8 cellular contexts compared by ENCODE assay signal in the genomic region with DNA sequence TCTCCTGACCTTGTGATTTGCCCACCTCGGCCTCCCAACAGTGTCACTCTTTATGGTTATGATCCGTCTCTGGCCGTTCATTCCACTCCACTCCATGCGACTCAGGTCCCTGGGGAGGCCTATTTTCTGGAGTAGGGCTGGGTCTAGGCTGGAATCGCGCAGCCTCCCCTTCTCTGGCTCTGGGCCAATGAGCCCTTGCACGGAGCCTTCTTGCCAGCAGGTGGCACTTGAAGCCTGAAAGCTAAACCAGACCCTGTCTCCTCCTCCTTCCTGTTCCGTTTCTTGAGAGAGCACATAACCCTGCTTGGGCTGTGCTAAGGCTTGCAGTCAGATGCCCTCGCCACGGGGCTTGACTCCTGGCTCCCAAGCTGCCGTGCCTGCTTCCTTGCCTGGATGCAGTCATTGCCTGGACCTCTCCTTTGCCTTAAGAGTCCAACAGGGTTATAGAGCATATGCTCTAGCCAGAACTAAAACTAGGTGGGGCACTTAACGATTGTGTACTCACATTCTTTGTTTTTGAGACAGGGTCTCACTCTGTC. TPM values are rescaled to one million over a fixed set of nuclear protein-coding genes. Genes with fewer than 3 reads are reported as not detected.
DNase-seq lines count a peak whose midpoint lies in the region; ATAC-seq, FAIRE-seq and TF ChIP-seq lines count a peak whose summit lies in the region.

No MANE protein-coding gene starts in this region.

- H3K27ac Mint-ChIP-seq in activated naive CD8-positive, alpha-beta T cell treated with anti-CD3 and anti-CD28 coated beads, Interleukin-2, amount 10 ng/mL, durations not matched to agents 7 days and 5 days = peak overlapping the region; percentile 72

- H3K27ac ChIP-seq in cardiac muscle cell = peak overlapping the region; percentile 21
- peak overlapping the region in 1 of 2 donors; percentile 30 for H3K27ac ChIP-seq in prostate gland

- FAIRE-seq in urothelium cell line (lab: Jason Lieb, UNC) = peak; percentile 97

- H3K9me3 ChIP-seq in cardiac muscle cell (ENCODE audit: low read depth) (no peaks in the 10 kb centered on the region), prostate gland (no peaks in the 10 kb centered on the region)

- H3K9me3 Mint-ChIP-seq in activated naive CD8-positive, alpha-beta T cell treated with anti-CD3 and anti-CD28 coated beads, Interleukin-2, amount 10 ng/mL, durations not matched to agents 7 days and 5 days = no peaks in the 10 kb centered on the region

- POLR2A ChIA-PET in GM10248 (lab: Yijun Ruan, JAX) = interaction anchor here (0.5 to 1.0 kb wide), 2 partner anchors 705 to 731 kb away, joined by 3 read pairs; no protein-coding TSS in a partner anchor
- POLR2A ChIA-PET in activated naive CD8-positive, alpha-beta T cell treated with anti-CD3 and anti-CD28 coated beads, Interleukin-2, amount 10 ng/mL, durations not matched to agents 7 days and 5 days (lab: Charles Lee) = interaction anchor here (1.4 kb wide), 1 partner anchor 327 kb away, joined by 5 read pairs; a partner anchor contains a TSS

- peak overlapping the region; percentile 34 for H3K4me3 Mint-ChIP-seq in activated naive CD8-positive, alpha-beta T cell treated with anti-CD3 and anti-CD28 coated beads, Interleukin-2, amount 10 ng/mL, durations not matched to agents 7 days and 5 days

- no peaks in the 10 kb centered on the region for H3K27me3 Mint-ChIP-seq in activated naive CD8-positive, alpha-beta T cell treated with anti-CD3 and anti-CD28 coated beads, Interleukin-2, amount 10 ng/mL, durations not matched to agents 7 days and 5 days

- H3K4me1 Mint-ChIP-seq in activated naive CD8-positive, alpha-beta T cell treated with anti-CD3 and anti-CD28 coated beads, Interleukin-2, amount 10 ng/mL, durations not matched to agents 7 days and 5 days = peaks cover 24% of the 10 kb centered on the region

- WGBS in prostate gland = 4% methylated on average over 12 of the region's 12 CpGs

- H3K4me3 ChIP-seq in cardiac muscle cell = no peak overlapping the region
- H3K4me3 ChIP-seq in prostate gland = no peak overlapping the region

- DNase-seq in GM10248 (ENCODE audit: extremely low spot score) (peak; percentile 87), NCI-H1417 treated with DMSO at 0.1 percent for 48 hours (lab: John Stamatoyannopoulos, UW) (peak; percentile 8), SKM-1 treated with dmso at 0.1 percent for 144 hours (lab: John Stamatoyannopoulos, UW; ENCODE audit: unreplicated experiment) (peak; percentile 94), cardiac muscle cell (ENCODE audit: low read depth in 1 of 2, low spot score in 1 of 2) (peak; percentile 93 to 97), prostate gland (ENCODE audit: low spot score) (peak; percentile 79), urothelium cell line (ENCODE audit: low spot score) (peak; percentile 95)
- DNase-seq in activated naive CD8-positive, alpha-beta T cell treated with anti-CD3 and anti-CD28 coated beads, Interleukin-2, amount 10 ng/mL, durations not matched to agents 7 days and 5 days = peak; percentile 83

- H3K4me1 ChIP-seq in cardiac muscle cell (ENCODE audit: low read depth) (no peaks in the 10 kb centered on the region), prostate gland (replicated peaks) (no peaks in the 10 kb centered on the region)

- intact Hi-C loops in prostate gland (cut with DNase I) = loop anchor here (2.0 to 10.0 kb wide), 4 partner anchors 470 to 793 kb away; no protein-coding TSS in a partner anchor

- peak; percentile 22 for TF ChIP-seq POLR2A in prostate gland (IDR thresholded peaks at IDR 0.05)

- CTCF ChIA-PET in GM10248 (lab: Yijun Ruan, JAX) = interaction anchor here (0.6 to 7.4 kb wide), 29 partner anchors 11 to 699 kb away, joined by 3 to 103 read pairs (median 3); a partner anchor contains a TSS

- H3K27me3 ChIP-seq in cardiac muscle cell = no peaks in the 10 kb centered on the region
- no peaks in the 10 kb centered on the region for H3K27me3 ChIP-seq in prostate gland (replicated peaks; ENCODE audit: insufficient read depth)

- peak; percentile 74 for ATAC-seq in HG02571 (IDR thresholded peaks at IDR 0.05; ENCODE audit: unreplicated experiment)
- peak; percentile 99 for ATAC-seq in activated naive CD8-positive, alpha-beta T cell treated with anti-CD3 and anti-CD28 coated beads, Interleukin-2, amount 10 ng/mL, durations not matched to agents 7 days and 5 days (ENCODE audit: low read depth)

- TF ChIP-seq CTCF in GM10248 (IDR thresholded peaks at IDR 0.05; ENCODE audit: control extremely low read depth, extremely low read depth, low read depth, missing control alignments) (peak; percentile 93), cardiac muscle cell (IDR thresholded peaks at IDR 0.05; ENCODE audit: low read depth, low read length) (peak; percentile 97), prostate gland (IDR thresholded peaks at IDR 0.05) (peak; percentile 68 to 98 (median 92))

- H3K36me3 Mint-ChIP-seq in activated naive CD8-positive, alpha-beta T cell treated with anti-CD3 and anti-CD28 coated beads, Interleukin-2, amount 10 ng/mL, durations not matched to agents 7 days and 5 days = peaks cover 1% of the 10 kb centered on the region

- peaks cover 4% of the 10 kb centered on the region for H3K36me3 ChIP-seq in cardiac muscle cell
- peaks cover 0 to 8% of the 10 kb centered on the region in 2 donors for H3K36me3 ChIP-seq in prostate gland

RNA-seq across cellular contexts. Expression of a gene that starts 9.6 kb away (rescaled TPM):
- total RNA-seq in activated naive CD8-positive, alpha-beta T cell treated with anti-CD3 and anti-CD28 coated beads, Interleukin-2, amount 10 ng/mL, durations not matched to agents 7 days and 5 days = 10 to 100 TPM; 24.3 to 26.5 TPM
- total RNA-seq in cardiac muscle cell (29.3 and 32.0 TPM in 2 replicates), prostate gland (10 to 100 TPM; 33.0 to 55.9 TPM)
- polyA plus RNA-seq in cardiac muscle cell = 23.8 and 34.2 TPM in 2 replicates

Comparison
In these comparisons a context has a peak if more than half of its experiments do, and no peak if none do; other contexts are left out.
1. DNase-seq: peak in every context shown above with its lines; median percentile 95 in cardiac muscle cell; 95 in urothelium cell line; 94 in SKM-1 treated with dmso at 0.1 percent for 144 hours; 87 in GM10248; 83 in activated naive CD8-positive, alpha-beta T cell treated with anti-CD3 and anti-CD28 coated beads, Interleukin-2, amount 10 ng/mL, durations not matched to agents 7 days and 5 days; 79 in prostate gland; 8 in NCI-H1417 treated with DMSO at 0.1 percent for 48 hours.